In the genomic region with DNA sequence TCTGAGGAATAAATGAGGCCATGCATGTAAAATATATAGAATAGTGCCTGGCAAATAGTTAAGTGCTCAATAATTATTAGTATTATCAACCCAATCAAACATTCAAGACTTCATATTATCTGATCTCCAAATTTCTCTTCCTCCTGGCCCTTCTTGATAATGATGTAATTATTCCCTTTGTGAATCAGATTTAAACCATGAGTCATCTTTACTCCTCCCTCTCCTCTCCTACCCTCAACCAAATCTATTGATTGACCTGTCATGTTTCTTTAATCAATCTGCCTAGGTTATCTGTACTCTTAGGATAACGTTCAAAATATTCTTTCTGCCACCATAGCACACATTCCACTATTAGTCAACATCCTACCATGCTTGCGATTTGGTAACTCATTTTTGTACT, we compare ENCODE assay signal across 1 cellular context.
TF ChIP-seq lines count a peak whose summit lies in the region.

No MANE protein-coding gene starts in this region.

TF ChIP-seq in HEK293, 187 proteins besides CTCF, POLR2A, EP300 and RAD21 (continued from another document):
- no peak for TF ChIP-seq ZNF843 (tag by site-specific recombination; IDR thresholded peaks at IDR 0.05)
- TF ChIP-seq, protein P1, sequence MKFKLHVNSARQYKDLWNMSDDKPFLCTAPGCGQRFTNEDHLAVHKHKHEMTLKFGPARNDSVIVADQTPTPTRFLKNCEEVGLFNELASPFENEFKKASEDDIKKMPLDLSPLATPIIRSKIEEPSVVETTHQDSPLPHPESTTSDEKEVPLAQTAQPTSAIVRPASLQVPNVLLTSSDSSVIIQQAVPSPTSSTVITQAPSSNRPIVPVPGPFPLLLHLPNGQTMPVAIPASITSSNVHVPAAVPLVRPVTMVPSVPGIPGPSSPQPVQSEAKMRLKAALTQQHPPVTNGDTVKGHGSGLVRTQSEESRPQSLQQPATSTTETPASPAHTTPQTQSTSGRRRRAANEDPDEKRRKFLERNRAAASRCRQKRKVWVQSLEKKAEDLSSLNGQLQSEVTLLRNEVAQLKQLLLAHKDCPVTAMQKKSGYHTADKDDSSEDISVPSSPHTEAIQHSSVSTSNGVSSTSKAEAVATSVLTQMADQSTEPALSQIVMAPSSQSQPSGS (tag by site-specific recombination; IDR thresholded peaks at IDR 0.05; ENCODE audit: low read depth), result 0 out of 2 replicates have a peak, but pooled peaks have one; percentile 45
